Comparison of ENCODE assay signal across 8 cellular contexts in the genomic region with DNA sequence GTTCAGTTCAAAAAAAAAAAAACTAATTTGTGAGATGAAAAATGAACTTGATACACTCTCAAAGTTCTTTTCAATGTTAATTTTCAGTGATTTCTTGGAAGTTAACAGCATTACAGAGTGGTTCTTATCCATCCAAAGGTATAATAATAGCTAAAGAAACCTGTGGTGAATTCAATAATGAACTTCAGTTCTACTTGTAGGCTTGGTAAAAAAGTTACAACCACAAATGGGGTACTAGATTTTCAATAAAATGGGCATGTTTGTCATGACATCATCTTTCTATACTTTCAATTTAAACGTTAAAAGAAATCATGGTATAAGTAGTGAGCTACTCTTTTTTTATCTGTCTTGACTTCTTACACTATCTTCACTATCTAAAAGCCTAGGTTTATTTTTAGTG.
"Had no signal": no experiment of that assay in that cellular context is flagged by ENCODE, and none has a peak within 500 bp of the region (broad histone marks: within the 10 kb centered on the region; RNA-seq: fewer than 3 reads in every experiment).

No MANE protein-coding gene starts in this region.

- ATAC-seq: GM12878 had no signal

- FAIRE-seq: G401.6, GM12878, GM12891, GM12892, GM18507, GM19239 had no signal

- H3K4me3 ChIP-seq: GM12878 had no signal

- DNase-seq: GDM1, GF-D8 had no signal
